In the genomic region with DNA sequence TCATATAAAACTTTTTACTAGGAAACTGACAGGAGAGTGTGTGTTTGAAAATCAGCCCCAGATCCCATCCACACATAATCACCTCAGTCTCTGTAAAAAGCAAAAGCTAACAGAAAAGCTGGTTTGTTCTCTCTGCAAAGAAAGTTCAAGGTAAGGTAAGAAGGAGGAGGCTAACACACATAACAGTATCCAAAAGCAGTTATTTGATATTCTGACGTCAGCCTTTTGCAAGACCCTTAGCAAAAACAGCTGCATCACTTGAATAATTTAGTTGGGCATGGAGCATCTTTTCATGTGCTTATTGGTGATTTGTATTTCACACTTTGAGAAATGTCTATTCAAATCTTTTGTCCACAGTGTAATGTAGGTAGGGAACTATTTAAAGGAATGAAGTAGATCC, we compare ENCODE assay signal across 2 cellular contexts.
TF ChIP-seq lines count a peak whose summit lies in the region.

No MANE protein-coding gene starts in this region.

TF ChIP-seq in A549, 52 proteins besides CTCF, POLR2A, EP300 and RAD21:
- TF ChIP-seq ZFP36 (IDR thresholded peaks at IDR 0.05; ENCODE audit: borderline replicate concordance, partially characterized antibody) = no peak
- TF ChIP-seq, protein P1, sequence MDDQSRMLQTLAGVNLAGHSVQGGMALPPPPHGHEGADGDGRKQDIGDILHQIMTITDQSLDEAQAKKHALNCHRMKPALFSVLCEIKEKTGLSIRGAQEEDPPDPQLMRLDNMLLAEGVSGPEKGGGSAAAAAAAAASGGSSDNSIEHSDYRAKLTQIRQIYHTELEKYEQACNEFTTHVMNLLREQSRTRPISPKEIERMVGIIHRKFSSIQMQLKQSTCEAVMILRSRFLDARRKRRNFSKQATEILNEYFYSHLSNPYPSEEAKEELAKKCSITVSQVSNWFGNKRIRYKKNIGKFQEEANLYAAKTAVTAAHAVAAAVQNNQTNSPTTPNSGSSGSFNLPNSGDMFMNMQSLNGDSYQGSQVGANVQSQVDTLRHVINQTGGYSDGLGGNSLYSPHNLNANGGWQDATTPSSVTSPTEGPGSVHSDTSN (IDR thresholded peaks at IDR 0.05) = no peak
- TF ChIP-seq, protein P2, sequence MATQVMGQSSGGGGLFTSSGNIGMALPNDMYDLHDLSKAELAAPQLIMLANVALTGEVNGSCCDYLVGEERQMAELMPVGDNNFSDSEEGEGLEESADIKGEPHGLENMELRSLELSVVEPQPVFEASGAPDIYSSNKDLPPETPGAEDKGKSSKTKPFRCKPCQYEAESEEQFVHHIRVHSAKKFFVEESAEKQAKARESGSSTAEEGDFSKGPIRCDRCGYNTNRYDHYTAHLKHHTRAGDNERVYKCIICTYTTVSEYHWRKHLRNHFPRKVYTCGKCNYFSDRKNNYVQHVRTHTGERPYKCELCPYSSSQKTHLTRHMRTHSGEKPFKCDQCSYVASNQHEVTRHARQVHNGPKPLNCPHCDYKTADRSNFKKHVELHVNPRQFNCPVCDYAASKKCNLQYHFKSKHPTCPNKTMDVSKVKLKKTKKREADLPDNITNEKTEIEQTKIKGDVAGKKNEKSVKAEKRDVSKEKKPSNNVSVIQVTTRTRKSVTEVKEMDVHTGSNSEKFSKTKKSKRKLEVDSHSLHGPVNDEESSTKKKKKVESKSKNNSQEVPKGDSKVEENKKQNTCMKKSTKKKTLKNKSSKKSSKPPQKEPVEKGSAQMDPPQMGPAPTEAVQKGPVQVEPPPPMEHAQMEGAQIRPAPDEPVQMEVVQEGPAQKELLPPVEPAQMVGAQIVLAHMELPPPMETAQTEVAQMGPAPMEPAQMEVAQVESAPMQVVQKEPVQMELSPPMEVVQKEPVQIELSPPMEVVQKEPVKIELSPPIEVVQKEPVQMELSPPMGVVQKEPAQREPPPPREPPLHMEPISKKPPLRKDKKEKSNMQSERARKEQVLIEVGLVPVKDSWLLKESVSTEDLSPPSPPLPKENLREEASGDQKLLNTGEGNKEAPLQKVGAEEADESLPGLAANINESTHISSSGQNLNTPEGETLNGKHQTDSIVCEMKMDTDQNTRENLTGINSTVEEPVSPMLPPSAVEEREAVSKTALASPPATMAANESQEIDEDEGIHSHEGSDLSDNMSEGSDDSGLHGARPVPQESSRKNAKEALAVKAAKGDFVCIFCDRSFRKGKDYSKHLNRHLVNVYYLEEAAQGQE (IDR thresholded peaks at IDR 0.05) = no peak
- TF ChIP-seq HOXB5 (CRISPR knock-in tag; IDR thresholded peaks at IDR 0.05) = no peak
- no peak for TF ChIP-seq RARB (CRISPR knock-in tag; IDR thresholded peaks at IDR 0.05)

TF ChIP-seq in H1, 55 proteins besides CTCF, POLR2A, EP300 and RAD21:
- TF ChIP-seq GABPA (IDR thresholded peaks at IDR 0.05; ENCODE audit: borderline replicate concordance, insufficient read depth, low read length) = no peak
- TF ChIP-seq, protein P3, sequence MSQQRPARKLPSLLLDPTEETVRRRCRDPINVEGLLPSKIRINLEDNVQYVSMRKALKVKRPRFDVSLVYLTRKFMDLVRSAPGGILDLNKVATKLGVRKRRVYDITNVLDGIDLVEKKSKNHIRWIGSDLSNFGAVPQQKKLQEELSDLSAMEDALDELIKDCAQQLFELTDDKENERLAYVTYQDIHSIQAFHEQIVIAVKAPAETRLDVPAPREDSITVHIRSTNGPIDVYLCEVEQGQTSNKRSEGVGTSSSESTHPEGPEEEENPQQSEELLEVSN (IDR thresholded peaks at IDR 0.05) = no peak
- no peak for TF ChIP-seq SIX5 (IDR thresholded peaks at IDR 0.05; ENCODE audit: low read depth, low read length)
- no peak for TF ChIP-seq RBBP5 (IDR thresholded peaks at IDR 0.05; ENCODE audit: borderline replicate concordance, low read depth, low read length)
- TF ChIP-seq SP4 (IDR thresholded peaks at IDR 0.05; ENCODE audit: low read length) = no peak
- TF ChIP-seq CEBPB (IDR thresholded peaks at IDR 0.05; ENCODE audit: low read depth, low read length) = no peak
- no peak for TF ChIP-seq EZH2 (IDR thresholded peaks at IDR 0.05; ENCODE audit: low read depth, low read length, severe bottlenecking)
- no peak for TF ChIP-seq JUN (IDR thresholded peaks at IDR 0.05; ENCODE audit: low read depth, low read length)
- TF ChIP-seq GTF2F1 (IDR thresholded peaks at IDR 0.05; ENCODE audit: borderline replicate concordance, low read depth, low read length) = no peak
- TF ChIP-seq KDM5A (IDR thresholded peaks at IDR 0.05; ENCODE audit: low read length) = no peak
- no peak for TF ChIP-seq BCL11A (IDR thresholded peaks at IDR 0.05; ENCODE audit: low read depth in 2 of 2, low read length in 2 of 2)
- TF ChIP-seq SP2 (IDR thresholded peaks at IDR 0.05; ENCODE audit: low read length) = no peak
- no peak for TF ChIP-seq TBP (IDR thresholded peaks at IDR 0.05; ENCODE audit: low read depth, low read length)
- TF ChIP-seq YY1 (IDR thresholded peaks at IDR 0.05; ENCODE audit: low read depth, low read length) = no peak
- TF ChIP-seq, protein P4, sequence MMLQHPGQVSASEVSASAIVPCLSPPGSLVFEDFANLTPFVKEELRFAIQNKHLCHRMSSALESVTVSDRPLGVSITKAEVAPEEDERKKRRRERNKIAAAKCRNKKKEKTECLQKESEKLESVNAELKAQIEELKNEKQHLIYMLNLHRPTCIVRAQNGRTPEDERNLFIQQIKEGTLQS (IDR thresholded peaks at IDR 0.05; ENCODE audit: insufficient read depth, low read depth, low read length) = no peak
- TF ChIP-seq SUZ12 (IDR thresholded peaks at IDR 0.05; ENCODE audit: low read length) = no peak
- TF ChIP-seq NRF1 (IDR thresholded peaks at IDR 0.05; ENCODE audit: low read depth, low read length) = no peak
- TF ChIP-seq KDM1A (IDR thresholded peaks at IDR 0.05; ENCODE audit: borderline replicate concordance, low read length) = no peak
